ENCODE assay signal across 8 cellular contexts in genomic region chr12:30754750-30755394, GRCh38. TPM values are rescaled to one million over a fixed set of nuclear protein-coding genes. Genes with fewer than 3 reads are reported as not detected.
DNase-seq lines count a peak whose midpoint lies in the region; ATAC-seq and TF ChIP-seq lines count a peak whose summit lies in the region.

Gene CAPRIN2 (minus strand): TSS chr12:30754951. CDS start chr12:30753520, 1,431 bp downstream.

- TF ChIP-seq EP300 in suprapubic skin (IDR thresholded peaks at IDR 0.05) = peak; percentile 15

- under 1% methylated on average over 34 of the region's 72 CpGs for WGBS in suprapubic skin

- no peaks in the 10 kb centered on the region for H3K27me3 ChIP-seq in suprapubic skin

- H3K36me3 Mint-ChIP-seq in activated naive CD4-positive, alpha-beta T cell treated with anti-CD3 and anti-CD28 coated beads, Interleukin-2, amount 50 U/mL, for 72 hours = peaks cover 0 to 7% of the 10 kb centered on the region in 2 donors

- ATAC-seq in HG02623 (IDR thresholded peaks at IDR 0.05; ENCODE audit: unreplicated experiment) = peak; percentile 94
- peak; percentile 92 for ATAC-seq in SK-N-SH treated with all-trans-retinoic acid at 6 μM for 48 hours
- peak; percentile 94 to 95 for ATAC-seq in activated naive CD4-positive, alpha-beta T cell treated with anti-CD3 and anti-CD28 coated beads, Interleukin-2, amount 50 U/mL, for 72 hours

- H3K4me1 ChIP-seq in suprapubic skin = peaks cover 17% of the 10 kb centered on the region

- peak within 1 kb of the TSS; percentile 78 to 81 for H3K27ac Mint-ChIP-seq in activated naive CD4-positive, alpha-beta T cell treated with anti-CD3 and anti-CD28 coated beads, Interleukin-2, amount 50 U/mL, for 72 hours

- H3K9me3 Mint-ChIP-seq in activated naive CD4-positive, alpha-beta T cell treated with anti-CD3 and anti-CD28 coated beads, Interleukin-2, amount 50 U/mL, for 72 hours = no peaks in the 10 kb centered on the region

- peak in 1 of 2 donors; percentile 57 for TF ChIP-seq CTCF in suprapubic skin (IDR thresholded peaks at IDR 0.05)

- H3K4me3 ChIP-seq in suprapubic skin = peak within 1 kb of the TSS; percentile 73

- H3K36me3 ChIP-seq in suprapubic skin = no peaks in the 10 kb centered on the region

- DNase-seq in NCI-H1092 (lab: John Stamatoyannopoulos, UW) (peak; percentile 92), glomerular endothelial cell (ENCODE audit: extremely low read depth, low read depth, low spot score) (no peak), occipital lobe (lab: John Stamatoyannopoulos, UW) (peak; percentile 93), suprapubic skin (ENCODE audit: low spot score in 2 of 2) (peak; percentile 95 to 96)
- DNase-seq in activated naive CD4-positive, alpha-beta T cell treated with anti-CD3 and anti-CD28 coated beads, Interleukin-2, amount 50 U/mL, for 72 hours (ENCODE audit: low spot score in 2 of 2) = peak; percentile 95 to 96

- H3K9me3 ChIP-seq in suprapubic skin = no peaks in the 10 kb centered on the region

- TF ChIP-seq POLR2A in GM10847 (IDR thresholded peaks at IDR 0.05; ENCODE audit: extremely low read depth, insufficient read length) (peak; percentile 75), suprapubic skin (IDR thresholded peaks at IDR 0.05) (peak in 1 of 2 donors; percentile 27)

- H3K27ac ChIP-seq in suprapubic skin = peak within 1 kb of the TSS; percentile 86

TF ChIP-seq in SK-N-SH treated with all-trans-retinoic acid at 6 μM for 48 hours, 23 proteins besides CTCF, POLR2A, EP300 and RAD21:
- TF ChIP-seq ZC3H10 (CRISPR knock-in tag; IDR thresholded peaks at IDR 0.05) (no peak), ZNF565 (CRISPR knock-in tag; conservative IDR thresholded peaks at IDR 0.05; ENCODE audit: low read depth) (no peak), TOX (CRISPR knock-in tag; IDR thresholded peaks at IDR 0.05; ENCODE audit: borderline replicate concordance) (no peak), POU6F1 (CRISPR knock-in tag; IDR thresholded peaks at IDR 0.05; ENCODE audit: borderline replicate concordance, low read depth) (no peak), TCF4 (CRISPR knock-in tag; IDR thresholded peaks at IDR 0.05; ENCODE audit: borderline replicate concordance) (peak; percentile 57; the same call in 1 of the 2 replicates), ISL1 (CRISPR knock-in tag; IDR thresholded peaks at IDR 0.05) (no peak)
- TF ChIP-seq, protein P1, sequence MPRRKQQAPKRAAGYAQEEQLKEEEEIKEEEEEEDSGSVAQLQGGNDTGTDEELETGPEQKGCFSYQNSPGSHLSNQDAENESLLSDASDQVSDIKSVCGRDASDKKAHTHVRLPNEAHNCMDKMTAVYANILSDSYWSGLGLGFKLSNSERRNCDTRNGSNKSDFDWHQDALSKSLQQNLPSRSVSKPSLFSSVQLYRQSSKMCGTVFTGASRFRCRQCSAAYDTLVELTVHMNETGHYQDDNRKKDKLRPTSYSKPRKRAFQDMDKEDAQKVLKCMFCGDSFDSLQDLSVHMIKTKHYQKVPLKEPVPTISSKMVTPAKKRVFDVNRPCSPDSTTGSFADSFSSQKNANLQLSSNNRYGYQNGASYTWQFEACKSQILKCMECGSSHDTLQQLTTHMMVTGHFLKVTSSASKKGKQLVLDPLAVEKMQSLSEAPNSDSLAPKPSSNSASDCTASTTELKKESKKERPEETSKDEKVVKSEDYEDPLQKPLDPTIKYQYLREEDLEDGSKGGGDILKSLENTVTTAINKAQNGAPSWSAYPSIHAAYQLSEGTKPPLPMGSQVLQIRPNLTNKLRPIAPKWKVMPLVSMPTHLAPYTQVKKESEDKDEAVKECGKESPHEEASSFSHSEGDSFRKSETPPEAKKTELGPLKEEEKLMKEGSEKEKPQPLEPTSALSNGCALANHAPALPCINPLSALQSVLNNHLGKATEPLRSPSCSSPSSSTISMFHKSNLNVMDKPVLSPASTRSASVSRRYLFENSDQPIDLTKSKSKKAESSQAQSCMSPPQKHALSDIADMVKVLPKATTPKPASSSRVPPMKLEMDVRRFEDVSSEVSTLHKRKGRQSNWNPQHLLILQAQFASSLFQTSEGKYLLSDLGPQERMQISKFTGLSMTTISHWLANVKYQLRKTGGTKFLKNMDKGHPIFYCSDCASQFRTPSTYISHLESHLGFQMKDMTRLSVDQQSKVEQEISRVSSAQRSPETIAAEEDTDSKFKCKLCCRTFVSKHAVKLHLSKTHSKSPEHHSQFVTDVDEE (CRISPR knock-in tag; IDR thresholded peaks at IDR 0.05) = no peak
- TF ChIP-seq, protein P2, sequence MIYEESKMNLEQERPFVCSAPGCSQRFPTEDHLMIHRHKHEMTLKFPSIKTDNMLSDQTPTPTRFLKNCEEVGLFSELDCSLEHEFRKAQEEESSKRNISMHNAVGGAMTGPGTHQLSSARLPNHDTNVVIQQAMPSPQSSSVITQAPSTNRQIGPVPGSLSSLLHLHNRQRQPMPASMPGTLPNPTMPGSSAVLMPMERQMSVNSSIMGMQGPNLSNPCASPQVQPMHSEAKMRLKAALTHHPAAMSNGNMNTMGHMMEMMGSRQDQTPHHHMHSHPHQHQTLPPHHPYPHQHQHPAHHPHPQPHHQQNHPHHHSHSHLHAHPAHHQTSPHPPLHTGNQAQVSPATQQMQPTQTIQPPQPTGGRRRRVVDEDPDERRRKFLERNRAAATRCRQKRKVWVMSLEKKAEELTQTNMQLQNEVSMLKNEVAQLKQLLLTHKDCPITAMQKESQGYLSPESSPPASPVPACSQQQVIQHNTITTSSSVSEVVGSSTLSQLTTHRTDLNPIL (CRISPR knock-in tag; IDR thresholded peaks at IDR 0.05; ENCODE audit: low read depth) = no peak
TF ChIP-seq in SK-N-SH treated with all-trans-retinoic acid at 6 μM for 48 hours: peak in this region for 1.

RNA-seq across cellular contexts. Expression of gene CAPRIN2, which starts in this region (rescaled TPM):
- 10 to 100 TPM; 14.0 to 20.5 TPM for total RNA-seq in activated naive CD4-positive, alpha-beta T cell treated with anti-CD3 and anti-CD28 coated beads, Interleukin-2, amount 50 U/mL, for 72 hours
- total RNA-seq in glomerular endothelial cell = 20.6 and 22.9 TPM in 2 replicates
- total RNA-seq in occipital lobe = 41.3 TPM
- total RNA-seq in suprapubic skin = 10 to 100 TPM; 16.8 to 56.8 (median 17.8) TPM
